1 cellular context compared by ENCODE assay signal in genomic region chr12:89707992-89708792, GRCh38.
TF ChIP-seq lines count a peak whose summit lies in the region.

No MANE protein-coding gene starts in this region.

TF ChIP-seq in K562, 482 proteins besides CTCF, POLR2A, EP300 and RAD21 (continued from another document and continues in another):
- TF ChIP-seq, protein P1, sequence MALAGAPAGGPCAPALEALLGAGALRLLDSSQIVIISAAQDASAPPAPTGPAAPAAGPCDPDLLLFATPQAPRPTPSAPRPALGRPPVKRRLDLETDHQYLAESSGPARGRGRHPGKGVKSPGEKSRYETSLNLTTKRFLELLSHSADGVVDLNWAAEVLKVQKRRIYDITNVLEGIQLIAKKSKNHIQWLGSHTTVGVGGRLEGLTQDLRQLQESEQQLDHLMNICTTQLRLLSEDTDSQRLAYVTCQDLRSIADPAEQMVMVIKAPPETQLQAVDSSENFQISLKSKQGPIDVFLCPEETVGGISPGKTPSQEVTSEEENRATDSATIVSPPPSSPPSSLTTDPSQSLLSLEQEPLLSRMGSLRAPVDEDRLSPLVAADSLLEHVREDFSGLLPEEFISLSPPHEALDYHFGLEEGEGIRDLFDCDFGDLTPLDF (CRISPR knock-in tag; IDR thresholded peaks at IDR 0.05) = peak; percentile 32; the same call in 1 of the 2 replicates
- TF ChIP-seq E2F3 (CRISPR knock-in tag; IDR thresholded peaks at IDR 0.05) = peak; percentile 12; the same call in 1 of the 2 replicates
- TF ChIP-seq SMARCA5 (IDR thresholded peaks at IDR 0.05) = no peak
- no peak for TF ChIP-seq HNRNPH1 (optimal IDR thresholded peaks at IDR 0.05; ENCODE audit: low read depth, low read length)
- TF ChIP-seq, protein P2, sequence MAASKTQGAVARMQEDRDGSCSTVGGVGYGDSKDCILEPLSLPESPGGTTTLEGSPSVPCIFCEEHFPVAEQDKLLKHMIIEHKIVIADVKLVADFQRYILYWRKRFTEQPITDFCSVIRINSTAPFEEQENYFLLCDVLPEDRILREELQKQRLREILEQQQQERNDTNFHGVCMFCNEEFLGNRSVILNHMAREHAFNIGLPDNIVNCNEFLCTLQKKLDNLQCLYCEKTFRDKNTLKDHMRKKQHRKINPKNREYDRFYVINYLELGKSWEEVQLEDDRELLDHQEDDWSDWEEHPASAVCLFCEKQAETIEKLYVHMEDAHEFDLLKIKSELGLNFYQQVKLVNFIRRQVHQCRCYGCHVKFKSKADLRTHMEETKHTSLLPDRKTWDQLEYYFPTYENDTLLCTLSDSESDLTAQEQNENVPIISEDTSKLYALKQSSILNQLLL (CRISPR knock-in tag; IDR thresholded peaks at IDR 0.05; ENCODE audit: borderline replicate concordance) = no peak
- TF ChIP-seq ZNF324 (CRISPR knock-in tag; IDR thresholded peaks at IDR 0.05) = no peak
- peak; percentile 13 for TF ChIP-seq U2AF1 (optimal IDR thresholded peaks at IDR 0.05; ENCODE audit: low read depth, low read length)
- no peak for TF ChIP-seq ZKSCAN8 (CRISPR knock-in tag; IDR thresholded peaks at IDR 0.05)
- no peak for TF ChIP-seq TBL1XR1 (IDR thresholded peaks at IDR 0.05; ENCODE audit: low read length in 2 of 2)
- TF ChIP-seq ZNF584 (CRISPR knock-in tag; IDR thresholded peaks at IDR 0.05; ENCODE audit: low read depth) = no peak
- no peak for TF ChIP-seq ZFP30 (CRISPR knock-in tag; IDR thresholded peaks at IDR 0.05; ENCODE audit: borderline replicate concordance)
- no peak for TF ChIP-seq PURB (CRISPR knock-in tag; IDR thresholded peaks at IDR 0.05; ENCODE audit: low read depth)
- no peak for TF ChIP-seq ZNF707 (CRISPR knock-in tag; conservative IDR thresholded peaks at IDR 0.05)
- TF ChIP-seq, protein P3, sequence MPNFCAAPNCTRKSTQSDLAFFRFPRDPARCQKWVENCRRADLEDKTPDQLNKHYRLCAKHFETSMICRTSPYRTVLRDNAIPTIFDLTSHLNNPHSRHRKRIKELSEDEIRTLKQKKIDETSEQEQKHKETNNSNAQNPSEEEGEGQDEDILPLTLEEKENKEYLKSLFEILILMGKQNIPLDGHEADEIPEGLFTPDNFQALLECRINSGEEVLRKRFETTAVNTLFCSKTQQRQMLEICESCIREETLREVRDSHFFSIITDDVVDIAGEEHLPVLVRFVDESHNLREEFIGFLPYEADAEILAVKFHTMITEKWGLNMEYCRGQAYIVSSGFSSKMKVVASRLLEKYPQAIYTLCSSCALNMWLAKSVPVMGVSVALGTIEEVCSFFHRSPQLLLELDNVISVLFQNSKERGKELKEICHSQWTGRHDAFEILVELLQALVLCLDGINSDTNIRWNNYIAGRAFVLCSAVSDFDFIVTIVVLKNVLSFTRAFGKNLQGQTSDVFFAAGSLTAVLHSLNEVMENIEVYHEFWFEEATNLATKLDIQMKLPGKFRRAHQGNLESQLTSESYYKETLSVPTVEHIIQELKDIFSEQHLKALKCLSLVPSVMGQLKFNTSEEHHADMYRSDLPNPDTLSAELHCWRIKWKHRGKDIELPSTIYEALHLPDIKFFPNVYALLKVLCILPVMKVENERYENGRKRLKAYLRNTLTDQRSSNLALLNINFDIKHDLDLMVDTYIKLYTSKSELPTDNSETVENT (CRISPR knock-in tag; IDR thresholded peaks at IDR 0.05) = no peak
- no peak for TF ChIP-seq PTBP1 (IDR thresholded peaks at IDR 0.05; ENCODE audit: low read depth, low read length)
- TF ChIP-seq VEZF1 (CRISPR knock-in tag; IDR thresholded peaks at IDR 0.05) = 0 out of 2 replicates have a peak, but pooled peaks have one; percentile 19
- TF ChIP-seq, protein P4, sequence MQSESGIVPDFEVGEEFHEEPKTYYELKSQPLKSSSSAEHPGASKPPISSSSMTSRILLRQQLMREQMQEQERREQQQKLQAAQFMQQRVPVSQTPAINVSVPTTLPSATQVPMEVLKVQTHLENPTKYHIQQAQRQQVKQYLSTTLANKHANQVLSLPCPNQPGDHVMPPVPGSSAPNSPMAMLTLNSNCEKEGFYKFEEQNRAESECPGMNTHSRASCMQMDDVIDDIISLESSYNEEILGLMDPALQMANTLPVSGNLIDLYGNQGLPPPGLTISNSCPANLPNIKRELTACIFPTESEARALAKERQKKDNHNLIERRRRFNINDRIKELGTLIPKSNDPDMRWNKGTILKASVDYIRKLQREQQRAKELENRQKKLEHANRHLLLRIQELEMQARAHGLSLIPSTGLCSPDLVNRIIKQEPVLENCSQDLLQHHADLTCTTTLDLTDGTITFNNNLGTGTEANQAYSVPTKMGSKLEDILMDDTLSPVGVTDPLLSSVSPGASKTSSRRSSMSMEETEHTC (IDR thresholded peaks at IDR 0.05) = no peak
- TF ChIP-seq MYC (IDR thresholded peaks at IDR 0.05; ENCODE audit: low read depth, low read length) = no peak; the same call in 1 of the 2 replicates
- no peak for TF ChIP-seq MYC (CRISPR knock-in tag; IDR thresholded peaks at IDR 0.05; ENCODE audit: borderline replicate concordance, low read depth)
- TF ChIP-seq NR2C2 (CRISPR knock-in tag; IDR thresholded peaks at IDR 0.05) = no peak
- no peak for TF ChIP-seq NR2C2 (tag; IDR thresholded peaks at IDR 0.05)
- TF ChIP-seq, protein P5, sequence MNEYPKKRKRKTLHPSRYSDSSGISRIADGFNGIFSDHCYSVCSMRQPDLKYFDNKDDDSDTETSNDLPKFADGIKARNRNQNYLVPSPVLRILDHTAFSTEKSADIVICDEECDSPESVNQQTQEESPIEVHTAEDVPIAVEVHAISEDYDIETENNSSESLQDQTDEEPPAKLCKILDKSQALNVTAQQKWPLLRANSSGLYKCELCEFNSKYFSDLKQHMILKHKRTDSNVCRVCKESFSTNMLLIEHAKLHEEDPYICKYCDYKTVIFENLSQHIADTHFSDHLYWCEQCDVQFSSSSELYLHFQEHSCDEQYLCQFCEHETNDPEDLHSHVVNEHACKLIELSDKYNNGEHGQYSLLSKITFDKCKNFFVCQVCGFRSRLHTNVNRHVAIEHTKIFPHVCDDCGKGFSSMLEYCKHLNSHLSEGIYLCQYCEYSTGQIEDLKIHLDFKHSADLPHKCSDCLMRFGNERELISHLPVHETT (CRISPR knock-in tag; conservative IDR thresholded peaks at IDR 0.05 in 1 of 2, IDR thresholded peaks at IDR 0.05 in 1 of 2) = no peak
- TF ChIP-seq NEUROD1 (IDR thresholded peaks at IDR 0.05; ENCODE audit: borderline replicate concordance, low read depth, low read length, partially characterized antibody) = peak; percentile 40
- TF ChIP-seq, protein P6, sequence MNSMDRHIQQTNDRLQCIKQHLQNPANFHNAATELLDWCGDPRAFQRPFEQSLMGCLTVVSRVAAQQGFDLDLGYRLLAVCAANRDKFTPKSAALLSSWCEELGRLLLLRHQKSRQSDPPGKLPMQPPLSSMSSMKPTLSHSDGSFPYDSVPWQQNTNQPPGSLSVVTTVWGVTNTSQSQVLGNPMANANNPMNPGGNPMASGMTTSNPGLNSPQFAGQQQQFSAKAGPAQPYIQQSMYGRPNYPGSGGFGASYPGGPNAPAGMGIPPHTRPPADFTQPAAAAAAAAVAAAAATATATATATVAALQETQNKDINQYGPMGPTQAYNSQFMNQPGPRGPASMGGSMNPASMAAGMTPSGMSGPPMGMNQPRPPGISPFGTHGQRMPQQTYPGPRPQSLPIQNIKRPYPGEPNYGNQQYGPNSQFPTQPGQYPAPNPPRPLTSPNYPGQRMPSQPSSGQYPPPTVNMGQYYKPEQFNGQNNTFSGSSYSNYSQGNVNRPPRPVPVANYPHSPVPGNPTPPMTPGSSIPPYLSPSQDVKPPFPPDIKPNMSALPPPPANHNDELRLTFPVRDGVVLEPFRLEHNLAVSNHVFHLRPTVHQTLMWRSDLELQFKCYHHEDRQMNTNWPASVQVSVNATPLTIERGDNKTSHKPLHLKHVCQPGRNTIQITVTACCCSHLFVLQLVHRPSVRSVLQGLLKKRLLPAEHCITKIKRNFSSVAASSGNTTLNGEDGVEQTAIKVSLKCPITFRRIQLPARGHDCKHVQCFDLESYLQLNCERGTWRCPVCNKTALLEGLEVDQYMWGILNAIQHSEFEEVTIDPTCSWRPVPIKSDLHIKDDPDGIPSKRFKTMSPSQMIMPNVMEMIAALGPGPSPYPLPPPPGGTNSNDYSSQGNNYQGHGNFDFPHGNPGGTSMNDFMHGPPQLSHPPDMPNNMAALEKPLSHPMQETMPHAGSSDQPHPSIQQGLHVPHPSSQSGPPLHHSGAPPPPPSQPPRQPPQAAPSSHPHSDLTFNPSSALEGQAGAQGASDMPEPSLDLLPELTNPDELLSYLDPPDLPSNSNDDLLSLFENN (IDR thresholded peaks at IDR 0.05; ENCODE audit: low read depth in 2 of 2, low read length in 2 of 2) = 0 out of 4 replicates have a peak, but pooled peaks of 1 of the 2 experiments have one; percentile 3
- no peak for TF ChIP-seq CC2D1A (IDR thresholded peaks at IDR 0.05)
- TF ChIP-seq PHF8 (IDR thresholded peaks at IDR 0.05; ENCODE audit: borderline replicate concordance, low read length) = peak; percentile 32; the same call in 1 of the 2 replicates
- TF ChIP-seq FOXJ2 (tag; IDR thresholded peaks at IDR 0.05) = 0 out of 2 replicates have a peak, but pooled peaks have one; percentile 2
- no peak for TF ChIP-seq SLC30A9 (CRISPR knock-in tag; IDR thresholded peaks at IDR 0.05)
- no peak for TF ChIP-seq ZNF140 (CRISPR knock-in tag; IDR thresholded peaks at IDR 0.05)
- TF ChIP-seq ARID2 (IDR thresholded peaks at IDR 0.05) = no peak
- TF ChIP-seq NFRKB (IDR thresholded peaks at IDR 0.05; ENCODE audit: low read depth) = no peak
- no peak for TF ChIP-seq KLF16 (IDR thresholded peaks at IDR 0.05)
- TF ChIP-seq CBX3 (IDR thresholded peaks at IDR 0.05; ENCODE audit: borderline replicate concordance in 1 of 2, low read length in 2 of 2) = no peak
- no peak for TF ChIP-seq FOSL1 (tag; conservative IDR thresholded peaks at IDR 0.05)
- TF ChIP-seq YBX1 (IDR thresholded peaks at IDR 0.05) = no peak
- TF ChIP-seq EGR1 (conservative IDR thresholded peaks at IDR 0.05) = peak; percentile 54
- TF ChIP-seq GATAD2B (IDR thresholded peaks at IDR 0.05; ENCODE audit: borderline replicate concordance) = no peak
- TF ChIP-seq, protein P7, sequence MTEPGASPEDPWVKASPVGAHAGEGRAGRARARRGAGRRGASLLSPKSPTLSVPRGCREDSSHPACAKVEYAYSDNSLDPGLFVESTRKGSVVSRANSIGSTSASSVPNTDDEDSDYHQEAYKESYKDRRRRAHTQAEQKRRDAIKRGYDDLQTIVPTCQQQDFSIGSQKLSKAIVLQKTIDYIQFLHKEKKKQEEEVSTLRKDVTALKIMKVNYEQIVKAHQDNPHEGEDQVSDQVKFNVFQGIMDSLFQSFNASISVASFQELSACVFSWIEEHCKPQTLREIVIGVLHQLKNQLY (CRISPR knock-in tag; conservative IDR thresholded peaks at IDR 0.05) = no peak
- 0 out of 2 replicates have a peak, but pooled peaks have one; percentile 29 for TF ChIP-seq DEAF1 (CRISPR knock-in tag; IDR thresholded peaks at IDR 0.05)
- no peak for TF ChIP-seq THRA (IDR thresholded peaks at IDR 0.05)
- TF ChIP-seq ASH1L (IDR thresholded peaks at IDR 0.05; ENCODE audit: borderline replicate concordance, low read depth, partially characterized antibody) = no peak
- TF ChIP-seq NR2F6 (CRISPR knock-in tag; IDR thresholded peaks at IDR 0.05) = no peak
- no peak for TF ChIP-seq MECOM (CRISPR knock-in tag; IDR thresholded peaks at IDR 0.05)
